ENCODE assay signal across 23 cellular contexts in the genomic region with DNA sequence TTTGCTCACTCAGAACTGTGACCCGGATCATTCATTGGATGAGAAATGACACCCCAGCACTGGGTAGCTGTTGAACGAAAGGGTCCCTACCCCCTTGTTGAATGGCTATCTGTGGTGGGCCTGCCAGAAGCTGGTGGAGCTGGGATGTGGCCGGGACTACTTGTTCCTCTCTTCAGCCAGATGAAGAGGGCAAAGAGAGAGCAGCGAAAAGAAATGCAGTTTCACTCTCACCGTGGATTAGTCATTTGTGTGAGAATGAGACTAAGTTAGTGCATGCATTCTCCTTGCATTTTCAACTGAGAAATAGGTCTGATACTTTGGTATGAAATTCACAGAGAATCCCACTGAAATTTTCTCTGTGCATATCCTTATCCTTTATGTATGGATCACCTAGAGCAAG.
DNase-seq lines count a peak whose midpoint lies in the region; ATAC-seq and TF ChIP-seq lines count a peak whose summit lies in the region.
"Had no signal": no experiment of that assay in that cellular context is flagged by ENCODE, and none has a peak within 500 bp of the region (broad histone marks: within the 10 kb centered on the region; RNA-seq: fewer than 3 reads in every experiment).

No MANE protein-coding gene starts in this region.

- DNase-seq in osteocyte (ENCODE audit: extremely low spot score, unreplicated experiment) (no peak), lower leg skin (ENCODE audit: low spot score in 2 of 2) (no peak), NCI-H187 treated with DMSO at 0.1 percent for 48 hours (lab: John Stamatoyannopoulos, UW) (no peak), NCI-H2171 treated with DMSO at 0.1 percent for 48 hours (lab: John Stamatoyannopoulos, UW) (no peak)
- DNase-seq: activated CD4-positive, alpha-beta T cell treated with anti-CD3 and anti-CD28 coated beads, Interleukin-2, amount 50 U/mL, for 1 hour; activated CD8-positive, alpha-beta memory T cell treated with anti-CD3 and anti-CD28 coated beads, Interleukin-2, amount 50 U/mL, for 4 hours; activated effector memory CD4-positive, alpha-beta T cell treated with anti-CD3 and anti-CD28 coated beads, Interleukin-2, amount 50 U/mL, for 16 hours; CD4-positive, alpha-beta T cell; DMS53; lower lobe of right lung; NCI-H1417 treated with DMSO at 0.1 percent for 48 hours; NCI-H69; occipital lobe; OCI-M1; right cardiac atrium; SHP77; T-helper 1 cell had no signal

- intact Hi-C loops in lower leg skin (cut with DNase I; ENCODE audit: low total_unique reads): no loop called here

- peaks cover 11% of the 10 kb centered on the region for H3K4me1 Mint-ChIP-seq in osteocyte (ENCODE audit: unreplicated experiment)

- no peaks in the 10 kb centered on the region for H3K36me3 Mint-ChIP-seq in osteocyte (ENCODE audit: unreplicated experiment)

- TF ChIP-seq POLR2A in lower leg skin (IDR thresholded peaks at IDR 0.05): no peak

- no peak overlapping the region for H3K4me3 Mint-ChIP-seq in osteocyte (ENCODE audit: unreplicated experiment)
- H3K4me3 Mint-ChIP-seq: CD4-positive, alpha-beta T cell had no signal

- no peak for TF ChIP-seq CTCF in osteocyte (IDR thresholded peaks at IDR 0.05)
- no peak for TF ChIP-seq CTCF in lower leg skin (IDR thresholded peaks at IDR 0.05)

- ATAC-seq in GM19043 (IDR thresholded peaks at IDR 0.05; ENCODE audit: low read depth, unreplicated experiment) (peak; percentile 78), GM21786 (IDR thresholded peaks at IDR 0.05; ENCODE audit: unreplicated experiment) (peak; percentile 85), HG03354 (IDR thresholded peaks at IDR 0.05; ENCODE audit: poor library complexity, severe bottlenecking, unreplicated experiment) (peak; percentile 67)
- ATAC-seq: HCT116, HepG2, right cardiac atrium had no signal

- peaks cover 13% of the 10 kb centered on the region for H3K9me3 Mint-ChIP-seq in osteocyte (ENCODE audit: unreplicated experiment)

- WGBS in lower leg skin, 2 donors: 86 to 91% methylated on average over 5 of the region's 5 CpGs

- peak overlapping the region; percentile 10 for H3K27ac Mint-ChIP-seq in osteocyte (ENCODE audit: unreplicated experiment)
- H3K27ac Mint-ChIP-seq: CD4-positive, alpha-beta T cell had no signal

- no peaks in the 10 kb centered on the region for H3K27me3 Mint-ChIP-seq in osteocyte (ENCODE audit: unreplicated experiment)

- H3K4me3 ChIP-seq in lower leg skin (ENCODE audit: low read depth, poor library complexity, severe bottlenecking): no peak overlapping the region
- H3K4me3 ChIP-seq: lower lobe of right lung, thoracic aorta had no signal
